9 cellular contexts compared by ENCODE assay signal in the genomic region with DNA sequence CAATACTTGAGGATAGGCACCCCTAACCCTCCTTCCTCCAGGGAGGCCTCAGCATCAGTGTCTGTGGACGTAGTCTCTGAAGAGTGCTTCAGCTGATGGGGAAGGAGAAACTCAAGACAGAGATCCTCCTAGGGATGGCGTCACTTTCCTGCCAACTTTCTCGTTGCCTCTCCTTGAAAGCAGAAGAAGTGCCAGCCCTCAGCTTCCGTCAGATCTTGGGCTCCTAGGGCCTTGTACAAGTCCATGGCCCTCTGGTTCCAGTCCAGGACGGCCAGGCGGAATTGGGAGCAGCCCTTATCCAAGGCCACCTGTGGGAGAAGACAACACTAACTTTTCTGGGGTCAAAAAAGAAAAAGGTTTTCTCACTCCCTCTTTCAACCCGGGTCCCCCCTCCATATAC. TPM values are rescaled to one million over a fixed set of nuclear protein-coding genes. Genes with fewer than 3 reads are reported as not detected.
DNase-seq lines count a peak whose midpoint lies in the region; ATAC-seq and TF ChIP-seq lines count a peak whose summit lies in the region.
"Had no signal": no experiment of that assay in that cellular context is flagged by ENCODE, and none has a peak within 500 bp of the region (broad histone marks: within the 10 kb centered on the region; RNA-seq: fewer than 3 reads in every experiment).

No MANE protein-coding gene starts in this region.

- H3K4me3 Mint-ChIP-seq in activated naive CD4-positive, alpha-beta T cell treated with anti-CD3 and anti-CD28 coated beads for 36 hours = peak overlapping the region; percentile 88

- H3K27me3 ChIP-seq in adipocyte (replicated peaks; ENCODE audit: control insufficient read depth, insufficient read depth, low read length) (no peaks in the 10 kb centered on the region), suprapubic skin (no peaks in the 10 kb centered on the region), brain microvascular endothelial cell (replicated peaks) (no peaks in the 10 kb centered on the region)

- TF ChIP-seq POLR2A in suprapubic skin (IDR thresholded peaks at IDR 0.05) = no peak

- CTCF ChIA-PET in activated naive CD4-positive, alpha-beta T cell treated with anti-CD3 and anti-CD28 coated beads for 36 hours (lab: Charles Lee) = interaction anchor here (1.3 to 2.7 kb wide), 4 partner anchors 12 to 60 kb away, joined by 4 to 20 read pairs (median 8); partner anchors contain the start of genes FXR2, SOX15 and TP53

- H3K9me3 ChIP-seq in adipocyte (ENCODE audit: control insufficient read depth, low read length) (no peaks in the 10 kb centered on the region), suprapubic skin (no peaks in the 10 kb centered on the region)

- ATAC-seq in left lobe of liver = peak; percentile 6

- H3K27ac Mint-ChIP-seq in activated naive CD4-positive, alpha-beta T cell treated with anti-CD3 and anti-CD28 coated beads for 36 hours = no peak overlapping the region

- in situ Hi-C loops in brain microvascular endothelial cell (cut with HindIII; ENCODE audit: low pct_ligation_motif_present, low sequenced_read_pairs) = no loop called here

- peaks cover 7% of the 10 kb centered on the region for H3K4me1 Mint-ChIP-seq in activated naive CD4-positive, alpha-beta T cell treated with anti-CD3 and anti-CD28 coated beads for 36 hours (ENCODE audit: low read depth)

- peak overlapping the region; percentile 97 for H3K9ac ChIP-seq in adipocyte (ENCODE audit: low read length)

- peaks cover 1% of the 10 kb centered on the region for H3K36me3 Mint-ChIP-seq in activated naive CD4-positive, alpha-beta T cell treated with anti-CD3 and anti-CD28 coated beads for 36 hours (ENCODE audit: low read depth)

- no peaks in the 10 kb centered on the region for H3K9me3 Mint-ChIP-seq in activated naive CD4-positive, alpha-beta T cell treated with anti-CD3 and anti-CD28 coated beads for 36 hours

- H3K27ac ChIP-seq in suprapubic skin (no peak overlapping the region), brain microvascular endothelial cell (no peak overlapping the region)

- H3K4me3 ChIP-seq in adipocyte (ENCODE audit: low read length) (peak overlapping the region; percentile 86), suprapubic skin (peak overlapping the region; percentile 78), brain microvascular endothelial cell (ENCODE audit: low read depth, low read length) (no peak overlapping the region)

- TF ChIP-seq CTCF in suprapubic skin (IDR thresholded peaks at IDR 0.05) (no peak), brain microvascular endothelial cell (IDR thresholded peaks at IDR 0.05; ENCODE audit: low read depth, low read length, missing control alignments) (no peak)

- WGBS in suprapubic skin = 81% methylated on average over 7 of the region's 7 CpGs

- no peaks in the 10 kb centered on the region for H3K27me3 Mint-ChIP-seq in activated naive CD4-positive, alpha-beta T cell treated with anti-CD3 and anti-CD28 coated beads for 36 hours (ENCODE audit: low read depth)

- H3K4me1 ChIP-seq in adipocyte (ENCODE audit: control insufficient read depth, insufficient read depth, low read length) (peaks cover 5% of the 10 kb centered on the region), suprapubic skin (peaks cover 14% of the 10 kb centered on the region)

- no peak for TF ChIP-seq EP300 in suprapubic skin (IDR thresholded peaks at IDR 0.05)

- H3K36me3 ChIP-seq in adipocyte (ENCODE audit: control insufficient read depth, insufficient read depth, low read length, severe bottlenecking) (peaks cover 4% of the 10 kb centered on the region), suprapubic skin (no peaks in the 10 kb centered on the region), brain microvascular endothelial cell (replicated peaks) (no peaks in the 10 kb centered on the region)

- intact Hi-C loops in activated naive CD4-positive, alpha-beta T cell treated with anti-CD3 and anti-CD28 coated beads for 36 hours (cut with micrococcal nuclease) = no loop called here

- no peak for DNase-seq in activated naive CD4-positive, alpha-beta T cell treated with anti-CD3 and anti-CD28 coated beads for 36 hours
- DNase-seq in activated naive CD4-positive, alpha-beta T cell treated with Interleukin-2 at 50 U/mL for 16 hours = no peak
- no peak for DNase-seq in adipocyte (ENCODE audit: low read depth)
- no peak for DNase-seq in left lobe of liver (ENCODE audit: low spot score)
- DNase-seq in suprapubic skin (ENCODE audit: low spot score in 2 of 2) = peak in 1 of 2 donors; percentile 78
- DNase-seq in brain microvascular endothelial cell = no peak
- no peak for DNase-seq in glomerular visceral epithelial cell (ENCODE audit: extremely low spot score)
- no peak for DNase-seq in NCI-H2227 treated with DMSO at 0.1 percent for 48 hours (lab: John Stamatoyannopoulos, UW)

RNA-seq across cellular contexts. Expression of gene SAT2, which starts 1.3 kb away (rescaled TPM):
- total RNA-seq in activated naive CD4-positive, alpha-beta T cell treated with anti-CD3 and anti-CD28 coated beads for 36 hours = 10 to 100 TPM; 14.3 to 16.9 TPM
- total RNA-seq in left lobe of liver = 100 TPM
- 10 to 100 TPM; 28.7 to 58.8 (median 39.9) TPM for total RNA-seq in suprapubic skin

RNA-seq across cellular contexts. Expression of gene SHBG, which starts 3.6 kb away (rescaled TPM):
- not detected for total RNA-seq in activated naive CD4-positive, alpha-beta T cell treated with anti-CD3 and anti-CD28 coated beads for 36 hours
- total RNA-seq in left lobe of liver (4.6 TPM), suprapubic skin (not detected)
- total RNA-seq: mononuclear cell had no signal

RNA-seq across cellular contexts. Expression of gene FXR2, which starts 11.6 kb away (rescaled TPM):
- 10 to 100 TPM; 29.7 to 36.8 TPM for total RNA-seq in activated naive CD4-positive, alpha-beta T cell treated with anti-CD3 and anti-CD28 coated beads for 36 hours
- 19.0 TPM for total RNA-seq in left lobe of liver
- total RNA-seq in suprapubic skin = 10 to 100 TPM; 21.0 to 25.6 (median 22.5) TPM

RNA-seq across cellular contexts. Expression of gene ATP1B2, which starts 24.4 kb away (rescaled TPM):
- total RNA-seq in activated naive CD4-positive, alpha-beta T cell treated with anti-CD3 and anti-CD28 coated beads for 36 hours = under 1 TPM; 0.14 to 0.30 TPM
- total RNA-seq in left lobe of liver (1.3 TPM), suprapubic skin (1 to 10 TPM in 1 of 4 donors, under 1 TPM in 3; 0.49 to 4.2 (median 0.74) TPM)
- total RNA-seq: mononuclear cell had no signal

RNA-seq across cellular contexts. Expression of gene SOX15, which starts 36.4 kb away (rescaled TPM):
- under 1 TPM in 1 of 2 experiments, not detected in 1; 0.20 TPM for total RNA-seq in activated naive CD4-positive, alpha-beta T cell treated with anti-CD3 and anti-CD28 coated beads for 36 hours
- total RNA-seq in left lobe of liver (0.20 TPM), suprapubic skin (100 to 1,000 TPM in 2 of 4 donors, 10 to 100 TPM in 2; 68.0 to 140 (median 102) TPM)
